ENCODE assay signal across 1 cellular context in the genomic region with DNA sequence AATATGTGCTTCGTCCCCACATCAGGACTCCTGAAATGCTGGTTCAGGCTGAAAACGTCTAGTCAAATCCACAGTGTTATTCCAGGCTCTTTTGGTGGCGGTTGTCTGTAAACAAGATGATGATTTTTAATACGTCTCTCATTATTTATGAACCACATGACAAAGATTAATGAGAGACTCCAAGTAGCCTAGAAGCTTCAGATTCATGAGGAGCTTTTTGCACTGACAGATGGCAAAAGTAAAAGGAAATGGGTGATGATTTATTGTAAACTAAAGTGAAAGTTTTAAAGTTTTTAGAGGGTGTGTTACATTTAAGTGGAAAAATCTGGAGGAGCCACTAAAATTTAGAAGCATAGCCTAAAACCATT.
TF ChIP-seq lines count a peak whose summit lies in the region.

No MANE protein-coding gene starts in this region.

TF ChIP-seq in GM23338, 12 proteins besides CTCF, POLR2A, EP300 and RAD21 (continued from another document):
- TF ChIP-seq ZNF462 (CRISPR knock-in tag; IDR thresholded peaks at IDR 0.05) (no peak), EZH2 (IDR thresholded peaks at IDR 0.05; ENCODE audit: low read depth, unreplicated experiment) (no peak), CREB1 (CRISPR knock-in tag; IDR thresholded peaks at IDR 0.05; ENCODE audit: low read depth) (no peak), STAT1 (IDR thresholded peaks at IDR 0.05; ENCODE audit: unreplicated experiment) (no peak)
- TF ChIP-seq, protein P1, sequence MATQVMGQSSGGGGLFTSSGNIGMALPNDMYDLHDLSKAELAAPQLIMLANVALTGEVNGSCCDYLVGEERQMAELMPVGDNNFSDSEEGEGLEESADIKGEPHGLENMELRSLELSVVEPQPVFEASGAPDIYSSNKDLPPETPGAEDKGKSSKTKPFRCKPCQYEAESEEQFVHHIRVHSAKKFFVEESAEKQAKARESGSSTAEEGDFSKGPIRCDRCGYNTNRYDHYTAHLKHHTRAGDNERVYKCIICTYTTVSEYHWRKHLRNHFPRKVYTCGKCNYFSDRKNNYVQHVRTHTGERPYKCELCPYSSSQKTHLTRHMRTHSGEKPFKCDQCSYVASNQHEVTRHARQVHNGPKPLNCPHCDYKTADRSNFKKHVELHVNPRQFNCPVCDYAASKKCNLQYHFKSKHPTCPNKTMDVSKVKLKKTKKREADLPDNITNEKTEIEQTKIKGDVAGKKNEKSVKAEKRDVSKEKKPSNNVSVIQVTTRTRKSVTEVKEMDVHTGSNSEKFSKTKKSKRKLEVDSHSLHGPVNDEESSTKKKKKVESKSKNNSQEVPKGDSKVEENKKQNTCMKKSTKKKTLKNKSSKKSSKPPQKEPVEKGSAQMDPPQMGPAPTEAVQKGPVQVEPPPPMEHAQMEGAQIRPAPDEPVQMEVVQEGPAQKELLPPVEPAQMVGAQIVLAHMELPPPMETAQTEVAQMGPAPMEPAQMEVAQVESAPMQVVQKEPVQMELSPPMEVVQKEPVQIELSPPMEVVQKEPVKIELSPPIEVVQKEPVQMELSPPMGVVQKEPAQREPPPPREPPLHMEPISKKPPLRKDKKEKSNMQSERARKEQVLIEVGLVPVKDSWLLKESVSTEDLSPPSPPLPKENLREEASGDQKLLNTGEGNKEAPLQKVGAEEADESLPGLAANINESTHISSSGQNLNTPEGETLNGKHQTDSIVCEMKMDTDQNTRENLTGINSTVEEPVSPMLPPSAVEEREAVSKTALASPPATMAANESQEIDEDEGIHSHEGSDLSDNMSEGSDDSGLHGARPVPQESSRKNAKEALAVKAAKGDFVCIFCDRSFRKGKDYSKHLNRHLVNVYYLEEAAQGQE (IDR thresholded peaks at IDR 0.05; ENCODE audit: unreplicated experiment) = no peak
TF ChIP-seq in GM23338: peak in this region for 0.
